In the genomic region with DNA sequence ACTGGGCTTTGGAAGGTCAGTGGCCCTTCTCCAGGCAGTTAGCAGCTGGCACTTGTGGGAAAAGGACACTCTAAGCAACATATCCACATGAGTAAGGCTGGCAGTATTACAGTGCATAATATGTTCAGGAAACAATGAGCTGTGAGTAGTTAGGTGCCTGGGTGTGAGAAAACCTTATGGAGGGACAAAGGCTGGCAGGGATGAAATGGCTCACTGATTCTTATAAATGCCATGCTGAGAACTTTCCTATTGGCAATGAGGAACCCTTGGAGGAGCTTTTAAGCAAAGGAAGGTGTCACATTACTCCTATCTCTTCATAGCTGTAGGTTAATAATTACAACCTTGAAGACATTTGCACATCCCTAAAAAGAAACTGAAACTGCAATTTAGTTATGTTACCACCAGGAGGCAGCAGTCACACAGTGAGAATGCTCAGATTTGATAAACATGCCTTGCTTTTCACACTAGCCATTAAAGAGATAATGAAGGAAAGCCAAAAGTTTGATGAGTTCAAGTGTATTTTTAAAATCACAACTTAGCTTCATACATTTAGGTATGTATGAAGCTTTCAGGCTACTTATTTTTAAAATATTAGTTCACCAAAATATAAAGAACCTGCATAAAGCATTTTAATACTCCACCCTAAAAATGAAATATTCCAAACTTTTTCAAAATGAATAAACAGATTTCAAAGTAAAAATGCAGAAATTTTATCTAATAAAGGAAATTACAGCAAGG, we compare ENCODE assay signal across 8 cellular contexts.
DNase-seq lines count a peak whose midpoint lies in the region; ATAC-seq and TF ChIP-seq lines count a peak whose summit lies in the region.

No MANE protein-coding gene starts in this region.

- H3K4me3 Mint-ChIP-seq in CD4-positive, alpha-beta T cell = no peak overlapping the region
- no peak overlapping the region for H3K4me3 Mint-ChIP-seq in H9

- H3K9me3 ChIP-seq in CD4-positive, alpha-beta T cell (ENCODE audit: control insufficient read depth, low read length) = no peaks in the 10 kb centered on the region
- no peaks in the 10 kb centered on the region for H3K9me3 ChIP-seq in H9 (ENCODE audit: control insufficient read depth, low read depth, low read length)
- peaks cover 11% of the 10 kb centered on the region for H3K9me3 ChIP-seq in WERI-Rb-1 (ENCODE audit: severe bottlenecking)
- peaks cover 0 to 6% (median 3%) of the 10 kb centered on the region in 4 donors for H3K9me3 ChIP-seq in liver (ENCODE audit: control insufficient read depth in 4 of 4, low read length in 3 of 4)

- H3K27ac Mint-ChIP-seq in CD4-positive, alpha-beta T cell = no peak overlapping the region
- no peak overlapping the region for H3K27ac Mint-ChIP-seq in H9

- peak; percentile 37 to 54 for TF ChIP-seq RAD21 in liver (IDR thresholded peaks at IDR 0.05)

- no peak overlapping the region for H3K4me2 ChIP-seq in H9 (ENCODE audit: insufficient read depth, insufficient read length, low read length)

- H3K9ac ChIP-seq in H9 (ENCODE audit: extremely low read depth, insufficient read length, low read length) (no peak overlapping the region), liver (ENCODE audit: low read depth in 1 of 2, low read length in 2 of 2) (no peak overlapping the region)

- peaks cover 32% of the 10 kb centered on the region for H3K4me1 Mint-ChIP-seq in CD4-positive, alpha-beta T cell (ENCODE audit: low read depth)
- peaks cover 19 to 23% of the 10 kb centered on the region in 2 experiments for H3K4me1 Mint-ChIP-seq in H9

- CTCF ChIA-PET in CD4-positive, alpha-beta T cell (lab: Charles Lee) = interaction anchor here (0.6 to 1.5 kb wide), 6 partner anchors 8 to 534 kb away, joined by 3 to 7 read pairs (median 4); no protein-coding TSS in a partner anchor

- no peak overlapping the region for H2AK5ac ChIP-seq in H9 (ENCODE audit: insufficient read length, low read length)

- H2BK12ac ChIP-seq in H9 (ENCODE audit: insufficient read length, low read depth, low read length) = no peak overlapping the region

- no peak overlapping the region for H2BK15ac ChIP-seq in H9 (ENCODE audit: low read depth, low read length)

- no peak overlapping the region for H2BK20ac ChIP-seq in H9 (ENCODE audit: low read depth, low read length, poor library complexity, severe bottlenecking)

- H3K79me1 ChIP-seq in H9 (ENCODE audit: insufficient read depth, low read depth, low read length, poor library complexity, severe bottlenecking) = no peaks in the 10 kb centered on the region

- TF ChIP-seq CTCF in CD4-positive, alpha-beta T cell (IDR thresholded peaks at IDR 0.05) = peak; percentile 77
- peak; percentile 84 for TF ChIP-seq CTCF in H9 (conservative IDR thresholded peaks at IDR 0.05)
- TF ChIP-seq CTCF in WERI-Rb-1 (IDR thresholded peaks at IDR 0.05; ENCODE audit: low read depth, low read length) = peak; percentile 37
- peak; percentile 46 for TF ChIP-seq CTCF in liver (IDR thresholded peaks at IDR 0.05; ENCODE audit: low read depth, low read length, missing input control)

- 0 out of 2 replicates have a peak, but pooled peaks cover 3% of the 10 kb centered on the region for H3K36me3 ChIP-seq in WERI-Rb-1
- peaks cover 0 to 10% (median 4%) of the 10 kb centered on the region in 4 donors for H3K36me3 ChIP-seq in liver (ENCODE audit: control insufficient read depth in 4 of 4, insufficient read depth in 3 of 4, low read depth in 1 of 4, low read length in 3 of 4)

- peaks cover 3% of the 10 kb centered on the region for H3K9me3 Mint-ChIP-seq in CD4-positive, alpha-beta T cell
- peaks cover 6 to 8% of the 10 kb centered on the region in 2 experiments; a peak in 4 of 5 replicates for H3K9me3 Mint-ChIP-seq in H9

- no peaks in the 10 kb centered on the region for H4K20me1 ChIP-seq in H9 (ENCODE audit: control insufficient read depth, insufficient read depth, insufficient read length)

- POLR2A ChIA-PET in CD4-positive, alpha-beta T cell (lab: Charles Lee) = interaction anchor here (1.0 kb wide), 1 partner anchor 297 kb away, joined by 3 read pairs; a partner anchor contains a TSS

- peaks cover 96% of the 10 kb centered on the region for H3K36me3 Mint-ChIP-seq in CD4-positive, alpha-beta T cell (ENCODE audit: low read depth)
- H3K36me3 Mint-ChIP-seq in H9 (ENCODE audit: insufficient read depth in 1 of 3, low read depth in 3 of 3) = peaks cover 13 to 37% (median 21%) of the 10 kb centered on the region in 3 experiments

- H3K23ac ChIP-seq in H9 (ENCODE audit: insufficient read length, low read depth, low read length) = no peak overlapping the region

- no peak for ATAC-seq in CD4-positive, alpha-beta T cell (ENCODE audit: poor library complexity)
- ATAC-seq in HG03175 (IDR thresholded peaks at IDR 0.05; ENCODE audit: unreplicated experiment) (no peak), HG02870 (IDR thresholded peaks at IDR 0.05; ENCODE audit: unreplicated experiment) (no peak)

- no peak overlapping the region for H3K56ac ChIP-seq in H9 (ENCODE audit: insufficient read length, low read depth, low read length)

- H3K18ac ChIP-seq in H9 (ENCODE audit: insufficient read length, low read depth, low read length) = no peak overlapping the region

- H3K4ac ChIP-seq in H9 (ENCODE audit: low read depth, low read length) = no peak overlapping the region

- H2AFZ ChIP-seq in H9 (ENCODE audit: low read length) = no peak overlapping the region

- intact Hi-C loops in CD4-positive, alpha-beta T cell (cut with DNase I, micrococcal nuclease) = loop anchor here (1.0 to 2.0 kb wide), 2 partner anchors 403 to 610 kb away; no protein-coding TSS in a partner anchor

- H3K27me3 Mint-ChIP-seq in CD4-positive, alpha-beta T cell = no peaks in the 10 kb centered on the region
- H3K27me3 Mint-ChIP-seq in H9 (ENCODE audit: low read depth) = no peaks in the 10 kb centered on the region

- no peaks in the 10 kb centered on the region for H3K79me2 ChIP-seq in H9 (ENCODE audit: insufficient read depth, low read length)

- H4K8ac ChIP-seq in H9 (replicated peaks; ENCODE audit: insufficient read length, low read depth, low read length) = no peak overlapping the region

- H3K4me3 ChIP-seq in WERI-Rb-1 (ENCODE audit: low read depth, low read length) = no peak overlapping the region
- no peak overlapping the region for H3K4me3 ChIP-seq in liver (ENCODE audit: low read depth in 1 of 3, low read length in 3 of 3)

- no peak overlapping the region for H2BK5ac ChIP-seq in H9 (ENCODE audit: insufficient read length, low read length)

- no peak overlapping the region for H3K27ac ChIP-seq in CD4-positive, alpha-beta T cell (ENCODE audit: low read depth, low read length)
- no peak overlapping the region for H3K27ac ChIP-seq in H9 (ENCODE audit: insufficient read length, low read depth, low read length)
- H3K27ac ChIP-seq in WERI-Rb-1 = no peak overlapping the region
- no peak overlapping the region for H3K27ac ChIP-seq in liver (ENCODE audit: low read depth in 1 of 2, low read length in 2 of 2)

- H3K14ac ChIP-seq in H9 (ENCODE audit: insufficient read depth, low read length) = no peak overlapping the region

- no peak overlapping the region for H3T11ph ChIP-seq in H9 (ENCODE audit: low read length)

- peaks cover 7% of the 10 kb centered on the region; the same call in 1 of the 2 replicates for H3K4me1 ChIP-seq in H9 (ENCODE audit: insufficient read depth, low read length)
- peaks cover 0 to 2% (median 0%) of the 10 kb centered on the region in 4 donors for H3K4me1 ChIP-seq in liver (ENCODE audit: control insufficient read depth in 4 of 4, insufficient read depth in 4 of 4, low read length in 3 of 4)

- H2BK120ac ChIP-seq in H9 (ENCODE audit: low read depth, low read length, poor library complexity, severe bottlenecking) = no peak overlapping the region

- no peak overlapping the region for H4K5ac ChIP-seq in H9 (ENCODE audit: insufficient read length, low read depth, low read length)

- no peak for DNase-seq in CD4-positive, alpha-beta T cell
- DNase-seq in H9 (no peak), WERI-Rb-1 (no peak), NCI-H774 (lab: John Stamatoyannopoulos, UW) (no peak), AG08396 (ENCODE audit: low spot score) (no peak)

- H3K27me3 ChIP-seq in CD4-positive, alpha-beta T cell (ENCODE audit: control insufficient read depth, insufficient read depth, low read length) = no peaks in the 10 kb centered on the region
- H3K27me3 ChIP-seq in H9 (ENCODE audit: insufficient read depth, low read length) = no peaks in the 10 kb centered on the region
- H3K27me3 ChIP-seq in WERI-Rb-1 (ENCODE audit: insufficient read depth, low read depth, severe bottlenecking) = no peaks in the 10 kb centered on the region
- H3K27me3 ChIP-seq in liver (ENCODE audit: control insufficient read depth in 4 of 4, insufficient read depth in 4 of 4, low read length in 3 of 4) = no peaks in the 10 kb centered on the region

- H3K23me2 ChIP-seq in H9 (ENCODE audit: insufficient read length, low read depth, low read length, poor library complexity, severe bottlenecking) = no peaks in the 10 kb centered on the region

- H4K91ac ChIP-seq in H9 (ENCODE audit: insufficient read length, low read depth, low read length) = no peak overlapping the region

TF ChIP-seq in liver, 16 proteins besides CTCF, POLR2A, EP300 and RAD21 (continues in another document):
- no peak for TF ChIP-seq FOXA2 (IDR thresholded peaks at IDR 0.05)
- TF ChIP-seq GABPA (IDR thresholded peaks at IDR 0.05 in 1 of 2, conservative IDR thresholded peaks at IDR 0.05 in 1 of 2) = no peak
- TF ChIP-seq, protein P1, sequence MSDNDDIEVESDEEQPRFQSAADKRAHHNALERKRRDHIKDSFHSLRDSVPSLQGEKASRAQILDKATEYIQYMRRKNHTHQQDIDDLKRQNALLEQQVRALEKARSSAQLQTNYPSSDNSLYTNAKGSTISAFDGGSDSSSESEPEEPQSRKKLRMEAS (IDR thresholded peaks at IDR 0.05) = no peak
- TF ChIP-seq TAF1 (conservative IDR thresholded peaks at IDR 0.05) = no peak
- no peak for TF ChIP-seq NR2F2 (IDR thresholded peaks at IDR 0.05)
- TF ChIP-seq HNF4A (conservative IDR thresholded peaks at IDR 0.05) = no peak
- no peak for TF ChIP-seq HNF4G (IDR thresholded peaks at IDR 0.05)
- TF ChIP-seq, protein P2, sequence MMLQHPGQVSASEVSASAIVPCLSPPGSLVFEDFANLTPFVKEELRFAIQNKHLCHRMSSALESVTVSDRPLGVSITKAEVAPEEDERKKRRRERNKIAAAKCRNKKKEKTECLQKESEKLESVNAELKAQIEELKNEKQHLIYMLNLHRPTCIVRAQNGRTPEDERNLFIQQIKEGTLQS (IDR thresholded peaks at IDR 0.05) = no peak
- no peak for TF ChIP-seq EGR1 (IDR thresholded peaks at IDR 0.05; ENCODE audit: low read depth in 2 of 2)
- TF ChIP-seq RXRA (IDR thresholded peaks at IDR 0.05) = no peak
